1 cellular context compared by ENCODE assay signal in the genomic region with DNA sequence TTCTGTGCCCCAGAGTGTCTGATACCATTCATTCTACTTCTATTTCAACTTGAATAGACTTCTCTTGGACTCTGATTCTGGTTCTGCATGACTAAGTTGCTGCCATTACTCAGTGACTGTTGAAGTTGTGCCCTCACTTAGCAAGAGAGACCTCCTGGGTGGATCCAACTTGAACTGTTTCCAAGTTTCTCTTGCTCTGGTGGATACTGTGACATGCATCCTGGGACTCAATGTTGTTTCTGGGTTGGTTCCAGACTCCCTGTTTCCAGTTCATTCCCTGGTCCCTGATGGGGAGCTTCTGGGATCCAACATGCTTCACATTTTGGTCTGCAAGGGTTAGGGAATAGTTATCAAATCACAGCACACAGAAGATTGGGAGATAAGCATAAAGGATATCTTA.
TF ChIP-seq lines count a peak whose summit lies in the region.

No MANE protein-coding gene starts in this region.

TF ChIP-seq in HEK293, 187 proteins besides CTCF, POLR2A, EP300 and RAD21 (continued from another document and continues in another):
- TF ChIP-seq ZNF530 (tag by site-specific recombination; IDR thresholded peaks at IDR 0.05; ENCODE audit: low read depth) = no peak
- peak; percentile 90; the same call in 1 of the 2 replicates for TF ChIP-seq MZF1 (tag by site-specific recombination; IDR thresholded peaks at IDR 0.05; ENCODE audit: borderline replicate concordance)
- TF ChIP-seq ZSCAN30 (tag by site-specific recombination; IDR thresholded peaks at IDR 0.05) = no peak
- TF ChIP-seq ZNF211 (tag by site-specific recombination; IDR thresholded peaks at IDR 0.05; ENCODE audit: low read depth) = no peak
- no peak for TF ChIP-seq KLF9 (tag by site-specific recombination; IDR thresholded peaks at IDR 0.05; ENCODE audit: low read depth)
- TF ChIP-seq, protein P1, sequence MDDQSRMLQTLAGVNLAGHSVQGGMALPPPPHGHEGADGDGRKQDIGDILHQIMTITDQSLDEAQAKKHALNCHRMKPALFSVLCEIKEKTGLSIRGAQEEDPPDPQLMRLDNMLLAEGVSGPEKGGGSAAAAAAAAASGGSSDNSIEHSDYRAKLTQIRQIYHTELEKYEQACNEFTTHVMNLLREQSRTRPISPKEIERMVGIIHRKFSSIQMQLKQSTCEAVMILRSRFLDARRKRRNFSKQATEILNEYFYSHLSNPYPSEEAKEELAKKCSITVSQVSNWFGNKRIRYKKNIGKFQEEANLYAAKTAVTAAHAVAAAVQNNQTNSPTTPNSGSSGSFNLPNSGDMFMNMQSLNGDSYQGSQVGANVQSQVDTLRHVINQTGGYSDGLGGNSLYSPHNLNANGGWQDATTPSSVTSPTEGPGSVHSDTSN (CRISPR knock-in tag; IDR thresholded peaks at IDR 0.05) = no peak
- TF ChIP-seq PRDM6 (tag by site-specific recombination; IDR thresholded peaks at IDR 0.05) = no peak
- TF ChIP-seq MEIS1 (CRISPR knock-in tag; IDR thresholded peaks at IDR 0.05; ENCODE audit: borderline replicate concordance) = no peak
- no peak for TF ChIP-seq ZNF341 (tag by site-specific recombination; IDR thresholded peaks at IDR 0.05; ENCODE audit: low read depth)
- TF ChIP-seq, protein P2, sequence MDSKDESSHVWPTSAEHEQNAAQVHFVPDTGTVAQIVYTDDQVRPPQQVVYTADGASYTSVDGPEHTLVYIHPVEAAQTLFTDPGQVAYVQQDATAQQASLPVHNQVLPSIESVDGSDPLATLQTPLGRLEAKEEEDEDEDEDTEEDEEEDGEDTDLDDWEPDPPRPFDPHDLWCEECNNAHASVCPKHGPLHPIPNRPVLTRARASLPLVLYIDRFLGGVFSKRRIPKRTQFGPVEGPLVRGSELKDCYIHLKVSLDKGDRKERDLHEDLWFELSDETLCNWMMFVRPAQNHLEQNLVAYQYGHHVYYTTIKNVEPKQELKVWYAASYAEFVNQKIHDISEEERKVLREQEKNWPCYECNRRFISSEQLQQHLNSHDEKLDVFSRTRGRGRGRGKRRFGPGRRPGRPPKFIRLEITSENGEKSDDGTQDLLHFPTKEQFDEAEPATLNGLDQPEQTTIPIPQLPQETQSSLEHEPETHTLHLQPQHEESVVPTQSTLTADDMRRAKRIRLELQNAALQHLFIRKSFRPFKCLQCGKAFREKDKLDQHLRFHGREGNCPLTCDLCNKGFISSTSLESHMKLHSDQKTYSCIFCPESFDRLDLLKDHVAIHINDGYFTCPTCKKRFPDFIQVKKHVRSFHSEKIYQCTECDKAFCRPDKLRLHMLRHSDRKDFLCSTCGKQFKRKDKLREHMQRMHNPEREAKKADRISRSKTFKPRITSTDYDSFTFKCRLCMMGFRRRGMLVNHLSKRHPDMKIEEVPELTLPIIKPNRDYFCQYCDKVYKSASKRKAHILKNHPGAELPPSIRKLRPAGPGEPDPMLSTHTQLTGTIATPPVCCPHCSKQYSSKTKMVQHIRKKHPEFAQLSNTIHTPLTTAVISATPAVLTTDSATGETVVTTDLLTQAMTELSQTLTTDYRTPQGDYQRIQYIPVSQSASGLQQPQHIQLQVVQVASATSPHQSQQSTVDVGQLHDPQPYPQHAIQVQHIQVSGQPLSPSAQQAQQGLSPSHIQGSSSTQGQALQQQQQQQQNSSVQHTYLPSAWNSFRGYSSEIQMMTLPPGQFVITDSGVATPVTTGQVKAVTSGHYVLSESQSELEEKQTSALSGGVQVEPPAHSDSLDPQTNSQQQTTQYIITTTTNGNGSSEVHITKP (tag by site-specific recombination; IDR thresholded peaks at IDR 0.05) = 0 out of 2 replicates have a peak, but pooled peaks have one; percentile 31
- TF ChIP-seq OVOL3 (tag by site-specific recombination; IDR thresholded peaks at IDR 0.05) = no peak
- peak; percentile 64 for TF ChIP-seq ZIC2 (tag by site-specific recombination; IDR thresholded peaks at IDR 0.05)
- TF ChIP-seq REPIN1 (tag by site-specific recombination; IDR thresholded peaks at IDR 0.05; ENCODE audit: low read depth) = no peak
- no peak for TF ChIP-seq ZNF23 (tag by site-specific recombination; IDR thresholded peaks at IDR 0.05; ENCODE audit: borderline replicate concordance)
- TF ChIP-seq OSR2 (tag by site-specific recombination; IDR thresholded peaks at IDR 0.05) = peak; percentile 56; the same call in 1 of the 2 replicates
- TF ChIP-seq ZNF585B (tag by site-specific recombination; IDR thresholded peaks at IDR 0.05) = no peak
- TF ChIP-seq ZEB2 (tag by site-specific recombination; IDR thresholded peaks at IDR 0.05) = peak; percentile 55; the same call in 1 of the 2 replicates
- no peak for TF ChIP-seq ZFP69B (tag by site-specific recombination; IDR thresholded peaks at IDR 0.05)
- TF ChIP-seq, protein P3, sequence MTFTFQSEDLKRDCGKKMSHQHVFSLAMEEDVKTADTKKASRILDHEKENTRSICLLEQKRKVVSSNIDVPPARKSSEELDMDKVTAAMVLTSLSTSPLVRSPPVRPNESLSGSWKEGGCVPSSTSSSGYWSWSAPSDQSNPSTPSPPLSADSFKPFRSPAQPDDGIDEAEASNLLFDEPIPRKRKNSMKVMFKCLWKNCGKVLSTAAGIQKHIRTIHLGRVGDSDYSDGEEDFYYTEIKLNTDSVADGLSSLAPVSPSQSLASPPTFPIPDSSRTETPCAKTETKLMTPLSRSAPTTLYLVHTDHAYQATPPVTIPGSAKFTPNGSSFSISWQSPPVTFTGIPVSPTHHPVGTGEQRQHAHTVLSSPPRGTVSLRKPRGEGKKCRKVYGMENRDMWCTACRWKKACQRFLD (tag by site-specific recombination; IDR thresholded peaks at IDR 0.05) = no peak
- TF ChIP-seq, protein P4, sequence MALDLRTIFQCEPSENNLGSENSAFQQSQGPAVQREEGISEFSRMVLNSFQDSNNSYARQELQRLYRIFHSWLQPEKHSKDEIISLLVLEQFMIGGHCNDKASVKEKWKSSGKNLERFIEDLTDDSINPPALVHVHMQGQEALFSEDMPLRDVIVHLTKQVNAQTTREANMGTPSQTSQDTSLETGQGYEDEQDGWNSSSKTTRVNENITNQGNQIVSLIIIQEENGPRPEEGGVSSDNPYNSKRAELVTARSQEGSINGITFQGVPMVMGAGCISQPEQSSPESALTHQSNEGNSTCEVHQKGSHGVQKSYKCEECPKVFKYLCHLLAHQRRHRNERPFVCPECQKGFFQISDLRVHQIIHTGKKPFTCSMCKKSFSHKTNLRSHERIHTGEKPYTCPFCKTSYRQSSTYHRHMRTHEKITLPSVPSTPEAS (tag by site-specific recombination; IDR thresholded peaks at IDR 0.05) = no peak
- TF ChIP-seq ZBTB11 (tag by site-specific recombination; conservative IDR thresholded peaks at IDR 0.05; ENCODE audit: low read depth) = no peak
- no peak for TF ChIP-seq ZNF426 (tag by site-specific recombination; IDR thresholded peaks at IDR 0.05)
- TF ChIP-seq ZNF169 (tag by site-specific recombination; IDR thresholded peaks at IDR 0.05) = no peak
- no peak for TF ChIP-seq KLF8 (tag by site-specific recombination; IDR thresholded peaks at IDR 0.05)
- TF ChIP-seq ZNF398 (tag by site-specific recombination; IDR thresholded peaks at IDR 0.05) = no peak
- TF ChIP-seq PRDM1 (tag by site-specific recombination; IDR thresholded peaks at IDR 0.05) = no peak
- TF ChIP-seq, protein P5, sequence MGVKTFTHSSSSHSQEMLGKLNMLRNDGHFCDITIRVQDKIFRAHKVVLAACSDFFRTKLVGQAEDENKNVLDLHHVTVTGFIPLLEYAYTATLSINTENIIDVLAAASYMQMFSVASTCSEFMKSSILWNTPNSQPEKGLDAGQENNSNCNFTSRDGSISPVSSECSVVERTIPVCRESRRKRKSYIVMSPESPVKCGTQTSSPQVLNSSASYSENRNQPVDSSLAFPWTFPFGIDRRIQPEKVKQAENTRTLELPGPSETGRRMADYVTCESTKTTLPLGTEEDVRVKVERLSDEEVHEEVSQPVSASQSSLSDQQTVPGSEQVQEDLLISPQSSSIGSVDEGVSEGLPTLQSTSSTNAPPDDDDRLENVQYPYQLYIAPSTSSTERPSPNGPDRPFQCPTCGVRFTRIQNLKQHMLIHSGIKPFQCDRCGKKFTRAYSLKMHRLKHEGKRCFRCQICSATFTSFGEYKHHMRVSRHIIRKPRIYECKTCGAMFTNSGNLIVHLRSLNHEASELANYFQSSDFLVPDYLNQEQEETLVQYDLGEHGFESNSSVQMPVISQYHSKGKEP (tag by site-specific recombination; IDR thresholded peaks at IDR 0.05) = peak; percentile 79
- TF ChIP-seq ZNF600 (tag by site-specific recombination; IDR thresholded peaks at IDR 0.05) = peak; percentile 51; the same call in 1 of the 2 replicates
- TF ChIP-seq ZSCAN23 (tag by site-specific recombination; IDR thresholded peaks at IDR 0.05) = no peak
- TF ChIP-seq ZNF596 (tag by site-specific recombination; IDR thresholded peaks at IDR 0.05) = 0 out of 2 replicates have a peak, but pooled peaks have one; percentile 19
- TF ChIP-seq ZNF747 (tag by site-specific recombination; IDR thresholded peaks at IDR 0.05) = no peak
- TF ChIP-seq, protein P6, sequence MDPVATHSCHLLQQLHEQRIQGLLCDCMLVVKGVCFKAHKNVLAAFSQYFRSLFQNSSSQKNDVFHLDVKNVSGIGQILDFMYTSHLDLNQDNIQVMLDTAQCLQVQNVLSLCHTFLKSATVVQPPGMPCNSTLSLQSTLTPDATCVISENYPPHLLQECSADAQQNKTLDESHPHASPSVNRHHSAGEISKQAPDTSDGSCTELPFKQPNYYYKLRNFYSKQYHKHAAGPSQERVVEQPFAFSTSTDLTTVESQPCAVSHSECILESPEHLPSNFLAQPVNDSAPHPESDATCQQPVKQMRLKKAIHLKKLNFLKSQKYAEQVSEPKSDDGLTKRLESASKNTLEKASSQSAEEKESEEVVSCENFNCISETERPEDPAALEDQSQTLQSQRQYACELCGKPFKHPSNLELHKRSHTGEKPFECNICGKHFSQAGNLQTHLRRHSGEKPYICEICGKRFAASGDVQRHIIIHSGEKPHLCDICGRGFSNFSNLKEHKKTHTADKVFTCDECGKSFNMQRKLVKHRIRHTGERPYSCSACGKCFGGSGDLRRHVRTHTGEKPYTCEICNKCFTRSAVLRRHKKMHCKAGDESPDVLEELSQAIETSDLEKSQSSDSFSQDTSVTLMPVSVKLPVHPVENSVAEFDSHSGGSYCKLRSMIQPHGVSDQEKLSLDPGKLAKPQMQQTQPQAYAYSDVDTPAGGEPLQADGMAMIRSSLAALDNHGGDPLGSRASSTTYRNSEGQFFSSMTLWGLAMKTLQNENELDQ (tag by site-specific recombination; IDR thresholded peaks at IDR 0.05; ENCODE audit: low read depth) = no peak
- peak; percentile 96 for TF ChIP-seq GLIS1 (tag by site-specific recombination; IDR thresholded peaks at IDR 0.05)
- TF ChIP-seq ZNF221 (tag by site-specific recombination; IDR thresholded peaks at IDR 0.05; ENCODE audit: borderline replicate concordance) = no peak
- TF ChIP-seq ZNF146 (tag by site-specific recombination; IDR thresholded peaks at IDR 0.05) = no peak
- TF ChIP-seq, protein P7, sequence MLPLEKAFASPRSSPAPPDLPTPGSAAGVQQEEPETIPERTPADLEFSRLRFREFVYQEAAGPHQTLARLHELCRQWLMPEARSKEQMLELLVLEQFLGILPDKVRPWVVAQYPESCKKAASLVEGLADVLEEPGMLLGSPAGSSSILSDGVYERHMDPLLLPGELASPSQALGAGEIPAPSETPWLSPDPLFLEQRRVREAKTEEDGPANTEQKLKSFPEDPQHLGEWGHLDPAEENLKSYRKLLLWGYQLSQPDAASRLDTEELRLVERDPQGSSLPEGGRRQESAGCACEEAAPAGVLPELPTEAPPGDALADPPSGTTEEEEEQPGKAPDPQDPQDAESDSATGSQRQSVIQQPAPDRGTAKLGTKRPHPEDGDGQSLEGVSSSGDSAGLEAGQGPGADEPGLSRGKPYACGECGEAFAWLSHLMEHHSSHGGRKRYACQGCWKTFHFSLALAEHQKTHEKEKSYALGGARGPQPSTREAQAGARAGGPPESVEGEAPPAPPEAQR (tag by site-specific recombination; IDR thresholded peaks at IDR 0.05) = no peak
- no peak for TF ChIP-seq ZNF837 (tag by site-specific recombination; IDR thresholded peaks at IDR 0.05)
- no peak for TF ChIP-seq ZNF202 (tag by site-specific recombination; IDR thresholded peaks at IDR 0.05; ENCODE audit: borderline replicate concordance)
